ENCODE assay signal across 26 cellular contexts in genomic region chr6:51016489-51016888, GRCh38.
"Had no signal": no experiment of that assay in that cellular context is flagged by ENCODE, and none has a peak within 500 bp of the region (broad histone marks: within the 10 kb centered on the region; RNA-seq: fewer than 3 reads in every experiment).

No MANE protein-coding gene starts in this region.

- H3K4me3 ChIP-seq: neural progenitor cell, ovary, psoas muscle, right lobe of liver, sigmoid colon, stomach, thoracic aorta, thyroid gland, tibial nerve, upper lobe of left lung, vagina had no signal

- H3K27me3 ChIP-seq: neural progenitor cell, ovary, right lobe of liver, sigmoid colon, stomach, thyroid gland, tibial nerve, upper lobe of left lung, vagina had no signal

- H3K4me2 ChIP-seq: neural progenitor cell had no signal

- H3K4me1 ChIP-seq: neural progenitor cell, parathyroid adenoma, psoas muscle, right lobe of liver, sigmoid colon, stomach, thyroid gland, tibial nerve, upper lobe of left lung, vagina had no signal

- ATAC-seq: natural killer cell; psoas muscle; right cardiac atrium; right lobe of liver; stimulated activated effector memory CD8-positive, alpha-beta T cell treated with anti-CD3 and anti-CD28 coated beads, Interleukin-12 subunit alpha, Interleukin-12 subunit beta, amount 100 ng/mL, for 72 hours; stimulated activated naive B cell treated with anti-CD40 and anti-IgM and Interleukin-4, amounts not matched to agents 10 μg/mL and 1 μg/mL and 100 μg/mL, for 72 hours had no signal

- H3K9me3 ChIP-seq: ovary, psoas muscle, right lobe of liver, sigmoid colon, stomach, thoracic aorta, thyroid gland, tibial nerve, upper lobe of left lung, vagina had no signal

- H3K9ac ChIP-seq: neural progenitor cell, parathyroid adenoma had no signal

- H2AFZ ChIP-seq: neural progenitor cell, parathyroid adenoma had no signal

- H3K27ac ChIP-seq: neural progenitor cell, ovary, parathyroid adenoma, psoas muscle, right lobe of liver, sigmoid colon, stomach, thoracic aorta, thyroid gland, tibial nerve, upper lobe of left lung, vagina had no signal

- FAIRE-seq: small intestine, urothelium cell line had no signal

- H3K36me3 ChIP-seq: neural progenitor cell, ovary, right lobe of liver, sigmoid colon, stomach, thoracic aorta, thyroid gland, tibial nerve, upper lobe of left lung, vagina had no signal

- DNase-seq: natural killer cell; occipital lobe; ovary; posterior cingulate gyrus; psoas muscle; right cardiac atrium; right lobe of liver; sigmoid colon; small intestine; stimulated activated CD4-positive, alpha-beta T cell treated with anti-CD3 and anti-CD28 coated beads, Interleukin-15, amount 100 ng/mL, for 24 hours; stimulated activated CD4-positive, alpha-beta T cell treated with anti-CD3 and anti-CD28 coated beads, Interleukin-2, amount 100 ng/mL, for 24 hours; stimulated activated CD4-positive, alpha-beta T cell treated with anti-CD3 and anti-CD28 coated beads, Interleukin-2, amount 100 ng/mL, for 48 hours; stimulated activated CD4-positive, alpha-beta T cell treated with anti-CD3 and anti-CD28 coated beads, Interleukin-4, amount 100 ng/mL, for 24 hours; stimulated activated naive B cell treated with anti-CD40 and anti-IgM and Interleukin-4, amounts not matched to agents 10 μg/mL and 1 μg/mL and 100 μg/mL, for 72 hours; stimulated activated naive CD4-positive, alpha-beta T cell treated with Interleukin-2 at 50 U/mL for 16 hours; stomach; thyroid gland; trophoblast cell; upper lobe of left lung had no signal

- H3K79me2 ChIP-seq: parathyroid adenoma had no signal
